24 cellular contexts compared by ENCODE assay signal in the genomic region with DNA sequence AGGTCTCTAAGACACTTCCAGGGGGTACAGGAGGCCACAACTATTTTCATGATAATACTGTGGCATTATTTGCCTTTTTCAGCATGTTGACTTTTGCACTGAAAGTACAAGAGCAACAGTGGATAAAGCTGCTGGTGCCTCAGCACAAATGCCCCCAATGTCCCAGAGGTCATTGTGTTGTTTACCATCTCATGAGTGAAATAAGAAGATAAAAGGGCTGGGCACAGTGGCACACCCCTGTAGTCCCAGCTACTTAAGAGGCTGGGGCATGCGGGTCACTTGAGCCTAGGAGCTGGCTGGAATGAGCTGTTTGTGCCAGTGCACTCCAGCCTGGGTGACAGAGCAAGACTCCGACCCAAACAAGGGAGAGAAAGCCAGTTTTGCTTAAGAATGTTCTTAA.
"Had no signal": no experiment of that assay in that cellular context is flagged by ENCODE, and none has a peak within 500 bp of the region (broad histone marks: within the 10 kb centered on the region; RNA-seq: fewer than 3 reads in every experiment).

No MANE protein-coding gene starts in this region.

- H3K4me1 ChIP-seq: prostate gland, sigmoid colon had no signal

- H3K27me3 ChIP-seq: brain microvascular endothelial cell, esophagus squamous epithelium, heart right ventricle, ovary, sigmoid colon had no signal

- ATAC-seq: activated CD4-positive, CD25-positive, alpha-beta regulatory T cell treated with anti-CD3 and anti-CD28 coated beads, Interleukin-2, amount 50 U/mL, for 24 hours; heart right ventricle; left cardiac atrium; stimulated activated effector memory CD8-positive, alpha-beta T cell treated with anti-CD3 and anti-CD28 coated beads, Interleukin-12 subunit alpha, Interleukin-12 subunit beta, amount 100 ng/mL, for 72 hours had no signal

- H3K9me3 ChIP-seq: ovary, prostate gland, sigmoid colon had no signal

- H3K36me3 ChIP-seq: ovary, prostate gland had no signal

- H3K4me3 ChIP-seq: esophagus squamous epithelium, heart right ventricle, ovary, prostate gland, sigmoid colon had no signal

- DNase-seq: activated CD4-positive, alpha-beta T cell treated with anti-CD3 and anti-CD28 coated beads for 48 hours; activated CD4-positive, alpha-beta T cell treated with anti-CD3 and anti-CD28 coated beads, Interleukin-2, amount 50 U/mL, for 48 hours; activated CD8-positive, alpha-beta memory T cell treated with anti-CD3 and anti-CD28 coated beads for 24 hours; activated effector memory CD4-positive, alpha-beta T cell treated with anti-CD3 and anti-CD28 coated beads, Interleukin-2, amount 50 U/mL, for 16 hours; activated naive CD4-positive, alpha-beta T cell treated with anti-CD3 and anti-CD28 coated beads for 36 hours; activated naive CD8-positive, alpha-beta T cell treated with anti-CD3 and anti-CD28 coated beads, Interleukin-2, amount 10 ng/mL, durations not matched to agents 7 days and 5 days; amniotic stem cell; brain microvascular endothelial cell; caudate nucleus; esophagus squamous epithelium; foreskin melanocyte; heart right ventricle; left cardiac atrium; ovary; retina; sigmoid colon; small intestine; stimulated activated CD4-positive, alpha-beta T cell treated with anti-CD3 and anti-CD28 coated beads, Interleukin-4, amount 100 ng/mL, for 24 hours; substantia nigra; T-helper 1 cell; WERI-Rb-1 had no signal

- H3K27ac ChIP-seq: brain microvascular endothelial cell, esophagus squamous epithelium, heart right ventricle, ovary, prostate gland, sigmoid colon, WERI-Rb-1 had no signal
